26 cellular contexts compared by ENCODE assay signal in the genomic region with DNA sequence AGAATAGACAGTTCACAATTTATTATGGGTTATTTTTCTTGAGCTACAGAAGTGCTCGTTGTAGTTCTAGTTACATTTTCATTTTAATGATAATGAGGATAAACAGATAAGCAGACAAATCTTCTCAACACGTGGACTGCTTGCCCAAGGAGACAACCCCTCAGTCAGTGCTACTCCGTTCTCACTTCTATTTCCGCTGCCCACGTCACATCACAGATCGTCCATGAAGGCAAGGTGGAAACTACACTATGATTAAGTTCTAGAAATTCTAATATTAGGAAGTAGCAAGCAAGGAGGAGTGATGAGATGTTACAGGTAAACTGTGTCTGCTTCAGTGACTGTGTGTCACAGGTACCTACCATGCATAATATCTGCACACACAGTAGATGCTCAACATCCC.
A peak's percentile ranks its signal among the peaks of the same experiment; 100 is the strongest.
DNase-seq lines count a peak whose midpoint lies in the region; ATAC-seq and TF ChIP-seq lines count a peak whose summit lies in the region.
"Had no signal": no experiment of that assay in that cellular context is flagged by ENCODE, and none has a peak within 500 bp of the region (broad histone marks: within the 10 kb centered on the region; RNA-seq: fewer than 3 reads in every experiment).

No MANE protein-coding gene starts in this region.

- intact Hi-C loops in tibial artery (cut with DNase I; ENCODE audit: low total_unique reads): no loop called here
- intact Hi-C loops in head of caudate nucleus (cut with DNase I): no loop called here

- POLR2A ChIA-PET in activated CD4-positive, alpha-beta T cell treated with anti-CD3 and anti-CD28 coated beads, Interleukin-2, amount 10 ng/mL, durations not matched to agents 7 days and 5 days (lab: Charles Lee): no interaction called here

- H3K4me3 ChIP-seq in GM12864 (ENCODE audit: low read depth, low read length) (no peak overlapping the region), tibial artery (no peak overlapping the region)
- H3K4me3 ChIP-seq: A549; BLaER1 treated with 17β-estradiol and CSF1 and Interleukin-3, amounts not matched to agents 10 nM and 100 nM; heart left ventricle; tibial nerve had no signal

- TF ChIP-seq CTCF in GM12864 (IDR thresholded peaks at IDR 0.05; ENCODE audit: low read depth, low read length, missing control alignments): no peak
- TF ChIP-seq CTCF in tibial artery (IDR thresholded peaks at IDR 0.05): no peak

- H3K27me3 Mint-ChIP-seq in activated CD4-positive, alpha-beta T cell treated with anti-CD3 and anti-CD28 coated beads, Interleukin-2, amount 10 ng/mL, durations not matched to agents 7 days and 5 days: no peaks in the 10 kb centered on the region
- H3K27me3 Mint-ChIP-seq: activated naive CD4-positive, alpha-beta T cell treated with anti-CD3 and anti-CD28 coated beads, Interleukin-2, amount 10 ng/mL, durations not matched to agents 7 days and 5 days; T-helper 17 cell had no signal

- no peaks in the 10 kb centered on the region for H3K9me3 Mint-ChIP-seq in activated CD4-positive, alpha-beta T cell treated with anti-CD3 and anti-CD28 coated beads, Interleukin-2, amount 10 ng/mL, durations not matched to agents 7 days and 5 days
- H3K9me3 Mint-ChIP-seq: activated naive CD4-positive, alpha-beta T cell treated with anti-CD3 and anti-CD28 coated beads, Interleukin-2, amount 10 ng/mL, durations not matched to agents 7 days and 5 days; endodermal cell; immature natural killer cell had no signal

- H3K36me3 ChIP-seq in tibial artery: no peaks in the 10 kb centered on the region
- H3K36me3 ChIP-seq: heart left ventricle, neutrophil, tibial nerve had no signal

- H3K4me3 Mint-ChIP-seq in activated CD4-positive, alpha-beta T cell treated with anti-CD3 and anti-CD28 coated beads, Interleukin-2, amount 10 ng/mL, durations not matched to agents 7 days and 5 days: no peak overlapping the region
- H3K4me3 Mint-ChIP-seq: activated naive CD4-positive, alpha-beta T cell treated with anti-CD3 and anti-CD28 coated beads, Interleukin-2, amount 10 ng/mL, durations not matched to agents 7 days and 5 days; endodermal cell; immature natural killer cell; T-helper 17 cell had no signal

- H3K4me1 ChIP-seq in tibial artery: no peaks in the 10 kb centered on the region
- H3K4me1 ChIP-seq: A549 had no signal

- H3K27ac ChIP-seq in tibial artery: no peak overlapping the region
- H3K27ac ChIP-seq: A549; BLaER1 treated with 17β-estradiol and CSF1 and Interleukin-3, amounts not matched to agents 10 nM and 100 nM; heart left ventricle; KMS-11; neutrophil; tibial nerve; VCaP had no signal

- H3K9me3 ChIP-seq in tibial artery: no peaks in the 10 kb centered on the region
- H3K9me3 ChIP-seq: A549, heart left ventricle, neutrophil, tibial nerve had no signal

- DNase-seq in GM12864 (ENCODE audit: low read depth) (peak; percentile 24), tibial artery (no peak), head of caudate nucleus (no peak)
- no peak for DNase-seq in activated CD4-positive, alpha-beta T cell treated with anti-CD3 and anti-CD28 coated beads, Interleukin-2, amount 10 ng/mL, durations not matched to agents 7 days and 5 days
- DNase-seq: activated CD4-positive, alpha-beta T cell treated with anti-CD3 and anti-CD28 coated beads, Interleukin-2, amount 50 U/mL, for 48 hours; activated naive CD4-positive, alpha-beta T cell treated with anti-CD3 and anti-CD28 coated beads, Interleukin-2, amount 10 ng/mL, durations not matched to agents 7 days and 5 days; activated T-cell treated with anti-CD3 and anti-CD28 coated beads, Interleukin-2, amount 50 U/mL, for 1 hour; endodermal cell; HCEC 1CT; heart left ventricle; immature natural killer cell; NCI-H1048; NCI-H2107; NCI-H526; retina; T-helper 17 cell had no signal

- H3K27me3 ChIP-seq in tibial artery: no peaks in the 10 kb centered on the region
- H3K27me3 ChIP-seq: BLaER1 treated with 17β-estradiol and CSF1 and Interleukin-3, amounts not matched to agents 10 nM and 100 nM; heart left ventricle; neutrophil; tibial nerve had no signal

- H3K4me1 Mint-ChIP-seq in activated CD4-positive, alpha-beta T cell treated with anti-CD3 and anti-CD28 coated beads, Interleukin-2, amount 10 ng/mL, durations not matched to agents 7 days and 5 days: no peaks in the 10 kb centered on the region
- H3K4me1 Mint-ChIP-seq: endodermal cell had no signal

- CTCF ChIA-PET in activated CD4-positive, alpha-beta T cell treated with anti-CD3 and anti-CD28 coated beads, Interleukin-2, amount 10 ng/mL, durations not matched to agents 7 days and 5 days (lab: Charles Lee): no interaction called here

- no peak overlapping the region for H3K27ac Mint-ChIP-seq in activated CD4-positive, alpha-beta T cell treated with anti-CD3 and anti-CD28 coated beads, Interleukin-2, amount 10 ng/mL, durations not matched to agents 7 days and 5 days
- H3K27ac Mint-ChIP-seq: activated naive CD4-positive, alpha-beta T cell treated with anti-CD3 and anti-CD28 coated beads, Interleukin-2, amount 10 ng/mL, durations not matched to agents 7 days and 5 days; endodermal cell; immature natural killer cell; T-helper 17 cell had no signal

- ATAC-seq in GM19035 (IDR thresholded peaks at IDR 0.05; ENCODE audit: unreplicated experiment): peak; percentile 63
- ATAC-seq in HG02571 (IDR thresholded peaks at IDR 0.05; ENCODE audit: unreplicated experiment): peak; percentile 62
- peak; percentile 62 for ATAC-seq in HG03342 (IDR thresholded peaks at IDR 0.05; ENCODE audit: unreplicated experiment)
- ATAC-seq in GM21528 (IDR thresholded peaks at IDR 0.05; ENCODE audit: low FRiP score, unreplicated experiment): no peak
- ATAC-seq: A549, heart left ventricle, T-helper 17 cell had no signal

- H3K36me3 Mint-ChIP-seq in activated CD4-positive, alpha-beta T cell treated with anti-CD3 and anti-CD28 coated beads, Interleukin-2, amount 10 ng/mL, durations not matched to agents 7 days and 5 days (ENCODE audit: low read depth): peaks cover 2% of the 10 kb centered on the region
- H3K36me3 Mint-ChIP-seq: activated naive CD4-positive, alpha-beta T cell treated with anti-CD3 and anti-CD28 coated beads, Interleukin-2, amount 10 ng/mL, durations not matched to agents 7 days and 5 days had no signal
